ENCODE assay signal across 8 cellular contexts in genomic region chr15:68821190-68821897, GRCh38. TPM values are rescaled to one million over a fixed set of nuclear protein-coding genes. Genes with fewer than 3 reads are reported as not detected.
A peak's percentile ranks its signal among the peaks of the same experiment; 100 is the strongest.
DNase-seq lines count a peak whose midpoint lies in the region; ATAC-seq and TF ChIP-seq lines count a peak whose summit lies in the region.

No MANE protein-coding gene starts in this region.

- H2AFZ ChIP-seq in OCI-LY1 (ENCODE audit: low read length) = no peak overlapping the region

- ATAC-seq in GM18511 (IDR thresholded peaks at IDR 0.05; ENCODE audit: unreplicated experiment) (peak; percentile 12), aorta (ENCODE audit: low FRiP score) (no peak)

- H3K27me3 ChIP-seq in OCI-LY1 (ENCODE audit: insufficient read depth, low read length) (no peaks in the 10 kb centered on the region), colonic mucosa (no peaks in the 10 kb centered on the region), mononuclear cell (ENCODE audit: insufficient read depth, low read length) (no peaks in the 10 kb centered on the region), aorta (ENCODE audit: control insufficient read depth in 1 of 2, insufficient read depth in 2 of 2, low read length in 1 of 2) (no peaks in the 10 kb centered on the region)

- peaks cover 6% of the 10 kb centered on the region for H3K36me3 Mint-ChIP-seq in HFFc6 (ENCODE audit: low read depth)

- H3K4me1 Mint-ChIP-seq in HFFc6 (ENCODE audit: low read depth) = peaks cover 25% of the 10 kb centered on the region

- H3K27me3 Mint-ChIP-seq in HFFc6 (ENCODE audit: insufficient read depth) = peaks cover 2% of the 10 kb centered on the region

- H3K9ac ChIP-seq in OCI-LY1 (ENCODE audit: low read length) = peak overlapping the region; percentile 92
- peak overlapping the region; percentile 62 to 85 for H3K9ac ChIP-seq in colonic mucosa (ENCODE audit: low read depth in 2 of 2, low read length in 2 of 2)

- H3K27ac Mint-ChIP-seq in HFFc6 = peak overlapping the region; percentile 92

- no peaks in the 10 kb centered on the region for H3K9me3 Mint-ChIP-seq in HFFc6

- H4K20me1 ChIP-seq in OCI-LY1 (ENCODE audit: insufficient read depth, low read length) = no peaks in the 10 kb centered on the region

- no peak for TF ChIP-seq CTCF in HFFc6 (IDR thresholded peaks at IDR 0.05)
- no peak for TF ChIP-seq CTCF in OCI-LY1 (IDR thresholded peaks at IDR 0.05; ENCODE audit: low read length)
- TF ChIP-seq CTCF in colonic mucosa (IDR thresholded peaks at IDR 0.05) = no peak

- no peaks in the 10 kb centered on the region for H3F3A ChIP-seq in OCI-LY1 (ENCODE audit: insufficient read depth, low read length)

- 1 to 2% methylated on average over 31 to 63 of the region's 63 CpGs for WGBS in aorta, 2 donors

- H3K27ac ChIP-seq in OCI-LY1 (ENCODE audit: low read depth, low read length, poor library complexity, severe bottlenecking) (no peak overlapping the region), colonic mucosa (peak overlapping the region; percentile 99), aorta (ENCODE audit: low read depth in 1 of 2, low read length in 2 of 2) (no peak overlapping the region)

- peaks cover 38% of the 10 kb centered on the region for H3K79me2 ChIP-seq in OCI-LY1 (ENCODE audit: insufficient read depth, low read length)

- DNase-seq in HFFc6 (no peak), colonic mucosa (no peak), aorta (no peak), D341Med (ENCODE audit: low spot score) (no peak)
- DNase-seq in effector CD4-positive, alpha-beta T cell = no peak

- H3K4me1 ChIP-seq in OCI-LY1 (ENCODE audit: insufficient read depth, low read length, severe bottlenecking) (peaks cover 25% of the 10 kb centered on the region), colonic mucosa (peaks cover 6% of the 10 kb centered on the region), mononuclear cell (ENCODE audit: insufficient read depth, low read length) (peaks cover 19% of the 10 kb centered on the region), aorta (ENCODE audit: control insufficient read depth in 1 of 2, insufficient read depth in 2 of 2, low read length in 2 of 2) (no peaks in the 10 kb centered on the region)

- H3K36me3 ChIP-seq in OCI-LY1 (ENCODE audit: insufficient read depth, low read length) (peaks cover 18% of the 10 kb centered on the region; the same call in 1 of the 2 replicates), colonic mucosa (no peaks in the 10 kb centered on the region), aorta (ENCODE audit: control insufficient read depth in 1 of 2, insufficient read depth in 2 of 2, low read length in 1 of 2) (no peaks in the 10 kb centered on the region)

- peak overlapping the region; percentile 98 for H3K4me3 Mint-ChIP-seq in HFFc6

- H3K4me2 ChIP-seq in OCI-LY1 (ENCODE audit: low read length) = peak overlapping the region; percentile 97

- no peaks in the 10 kb centered on the region for H3K9me3 ChIP-seq in OCI-LY1 (ENCODE audit: low read length)
- no peaks in the 10 kb centered on the region for H3K9me3 ChIP-seq in colonic mucosa
- no peaks in the 10 kb centered on the region for H3K9me3 ChIP-seq in mononuclear cell (ENCODE audit: low read depth, low read length)
- no peaks in the 10 kb centered on the region for H3K9me3 ChIP-seq in aorta (ENCODE audit: control insufficient read depth, low read length)

- H3K4me3 ChIP-seq in OCI-LY1 (ENCODE audit: low read depth, low read length, poor library complexity, severe bottlenecking) (peak overlapping the region; percentile 77), colonic mucosa (peak overlapping the region; percentile 88), mononuclear cell (ENCODE audit: low read length) (peak overlapping the region; percentile 97), aorta (ENCODE audit: low read length in 2 of 2) (peak overlapping the region; percentile 67 to 98)

- no peaks in the 10 kb centered on the region for H3K9me2 ChIP-seq in OCI-LY1 (ENCODE audit: low read depth, low read length)

- intact Hi-C loops in colonic mucosa (cut with DNase I) = no loop called here
- intact Hi-C loops in aorta (cut with DNase I) = no loop called here

RNA-seq across cellular contexts. Expression of gene ANP32A, which starts 0.6 kb away (rescaled TPM):
- total RNA-seq in HFFc6 (2021; fragmentation: NEBNext Ultra II Directional; extraction: Animal tissue kit (Norgen Biotek cat#: 25700)) = 100 to 1,000 TPM in 5 of 6 experiments, 10 to 100 TPM in 1; 95.7 to 130 (median 118) TPM
- 100 to 1,000 TPM; 126 to 177 TPM for total RNA-seq in colonic mucosa
- 52.8 TPM for total RNA-seq in mononuclear cell
- total RNA-seq in aorta = 100 to 1,000 TPM in 1 of 2 donors, 10 to 100 TPM in 1; 76.1 to 106 TPM
- polyA plus RNA-seq in aorta = 10 to 100 TPM; 63.2 to 63.5 TPM
